In the genomic region with DNA sequence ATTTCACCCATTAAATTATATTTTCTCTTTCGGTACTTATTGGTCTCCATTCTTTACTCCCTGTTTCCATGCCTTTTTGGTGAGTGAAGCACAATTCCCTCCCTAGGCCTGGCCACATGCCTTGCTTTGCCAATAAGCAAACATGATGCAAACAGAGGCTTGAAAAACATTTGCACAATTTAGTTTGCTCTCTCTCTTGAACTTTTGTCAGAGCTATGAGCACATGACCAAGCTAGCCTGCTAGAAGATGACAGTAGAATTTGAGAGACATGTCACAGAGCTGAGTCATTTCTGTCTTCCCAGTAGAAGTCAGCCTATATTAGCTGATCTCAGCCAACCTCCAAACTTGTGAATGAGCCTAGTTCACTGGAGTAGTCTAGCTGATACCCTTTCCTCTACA, we compare ENCODE assay signal across 8 cellular contexts. TPM values are rescaled to one million over a fixed set of nuclear protein-coding genes. Genes with fewer than 3 reads are reported as not detected.
A peak's percentile ranks its signal among the peaks of the same experiment; 100 is the strongest.
DNase-seq lines count a peak whose midpoint lies in the region; ATAC-seq, FAIRE-seq and TF ChIP-seq lines count a peak whose summit lies in the region.
"Had no signal": no experiment of that assay in that cellular context is flagged by ENCODE, and none has a peak within 500 bp of the region (broad histone marks: within the 10 kb centered on the region; RNA-seq: fewer than 3 reads in every experiment).

No MANE protein-coding gene starts in this region.

- no peaks in the 10 kb centered on the region for H3K27me3 ChIP-seq in K562 (ENCODE audit: control insufficient read depth in 2 of 2, insufficient read depth in 2 of 2, low read length in 2 of 2)

- CTCF ChIA-PET in K562 (lab: Yijun Ruan, JAX; ENCODE audit: low intra/inter-chr PET ratio) = interaction anchor here (0.5 to 0.6 kb wide), 2 partner anchors 29 to 95 kb away, joined by 4 to 7 read pairs; no protein-coding TSS in a partner anchor

- H3K27ac ChIP-seq in K562 (ENCODE audit: extremely low read depth, low read depth, low read length) = peak overlapping the region; percentile 66; the same call in 2 of the 3 replicates
- H3K27ac ChIP-seq: parathyroid adenoma had no signal

- H3K4me1 ChIP-seq in K562 (replicated peaks in 1 of 2; ENCODE audit: control insufficient read depth in 2 of 2, insufficient read depth in 2 of 2, low read length in 2 of 2) = peaks cover 0 to 10% of the 10 kb centered on the region in 2 experiments; a peak in 2 of 5 replicates
- H3K4me1 ChIP-seq: parathyroid adenoma had no signal

- peak; percentile 89 for FAIRE-seq in K562 (lab: Jason Lieb, UNC)
- FAIRE-seq in frontal cortex (lab: Jason Lieb, UNC) = no peak

- in situ Hi-C loops in K562 (cut with MboI) = no loop called here

- H3K36me3 ChIP-seq in K562 (ENCODE audit: control insufficient read depth, insufficient read depth, low read length) = no peaks in the 10 kb centered on the region

- POLR2A ChIA-PET in K562 (lab: Yijun Ruan, JAX) = interaction anchor here (1.0 kb wide), 1 partner anchor 14 kb away, joined by 3 read pairs; no protein-coding TSS in a partner anchor

- ATAC-seq in GM18502 (IDR thresholded peaks at IDR 0.05; ENCODE audit: poor library complexity, unreplicated experiment) (peak; percentile 97), GM21737 (IDR thresholded peaks at IDR 0.05; ENCODE audit: unreplicated experiment) (peak; percentile 92), K562 (peak; percentile 98)

- no peak for TF ChIP-seq EP300 in K562 (IDR thresholded peaks at IDR 0.05; ENCODE audit: low read length)

- BruUV-seq in K562 (replicated peaks; lab: Mats Ljungman, UMichigan) = no TSS peak

- 94% methylated on average over 1 of the region's 1 CpG for WGBS in K562 (ENCODE audit: insufficient coverage, low coverage, missing lambda C conversion rate)

- DNase-seq in HT1080 (ENCODE audit: low read depth) = peak; percentile 83
- peak in 3 of 4 experiments; percentile 10 to 75 (median 44) for DNase-seq in K562 (ENCODE audit: extremely low read depth in 1 of 4, low spot score in 3 of 4)
- peak; percentile 84 for DNase-seq in non-pigmented ciliary epithelial cell (ENCODE audit: low read depth)
- no peak for DNase-seq in frontal cortex (ENCODE audit: low spot score in 2 of 2)
- no peak for DNase-seq in SKM-1 treated with dmso at 0.1 percent for 144 hours (lab: John Stamatoyannopoulos, UW; ENCODE audit: unreplicated experiment)

- no peak overlapping the region for H3K4me2 ChIP-seq in K562 (ENCODE audit: insufficient read depth, low read length)

- H3K79me2 ChIP-seq in K562 (ENCODE audit: control insufficient read depth, insufficient read depth, low read length) = no peaks in the 10 kb centered on the region
- H3K79me2 ChIP-seq: parathyroid adenoma had no signal

- peak overlapping the region; percentile 66; the same call in 1 of the 2 replicates for H2AFZ ChIP-seq in K562 (ENCODE audit: low read depth, low read length)
- H2AFZ ChIP-seq: parathyroid adenoma had no signal

- no peak overlapping the region for H3K9ac ChIP-seq in K562 (ENCODE audit: insufficient read depth in 1 of 2, low read depth in 2 of 2, low read length in 2 of 2)
- H3K9ac ChIP-seq: parathyroid adenoma had no signal

- no peak overlapping the region for H3K4me3 ChIP-seq in K562

- no peak for TF ChIP-seq CTCF in K562 (IDR thresholded peaks at IDR 0.05 in 2 of 3, conservative IDR thresholded peaks at IDR 0.05 in 1 of 3; ENCODE audit: insufficient read depth in 2 of 3, low read depth in 1 of 3, low read length in 3 of 3)

- intact Hi-C loops in K562 (cut with micrococcal nuclease) = no loop called here

- TF ChIP-seq RAD21 in K562 (CRISPR knock-in tag; conservative IDR thresholded peaks at IDR 0.05 in 1 of 2, IDR thresholded peaks at IDR 0.05 in 1 of 2) = no peak

- TF ChIP-seq POLR2A in K562 (conservative IDR thresholded peaks at IDR 0.05) = no peak

- no peaks in the 10 kb centered on the region for H4K20me1 ChIP-seq in K562 (replicated peaks; ENCODE audit: control insufficient read depth, insufficient read depth, low read length)

- H3K9me1 ChIP-seq in K562 (ENCODE audit: control insufficient read depth, insufficient read depth, low read length) = no peaks in the 10 kb centered on the region

- H3K9me3 ChIP-seq in K562 (replicated peaks; ENCODE audit: control insufficient read depth, insufficient read depth, low read depth, low read length) = no peaks in the 10 kb centered on the region; the same call in 1 of the 2 replicates

TF ChIP-seq in K562, 482 proteins besides CTCF, POLR2A, EP300 and RAD21 (continues in another document):
- no peak for TF ChIP-seq ZNF212 (CRISPR knock-in tag; IDR thresholded peaks at IDR 0.05)
- TF ChIP-seq, protein P1, sequence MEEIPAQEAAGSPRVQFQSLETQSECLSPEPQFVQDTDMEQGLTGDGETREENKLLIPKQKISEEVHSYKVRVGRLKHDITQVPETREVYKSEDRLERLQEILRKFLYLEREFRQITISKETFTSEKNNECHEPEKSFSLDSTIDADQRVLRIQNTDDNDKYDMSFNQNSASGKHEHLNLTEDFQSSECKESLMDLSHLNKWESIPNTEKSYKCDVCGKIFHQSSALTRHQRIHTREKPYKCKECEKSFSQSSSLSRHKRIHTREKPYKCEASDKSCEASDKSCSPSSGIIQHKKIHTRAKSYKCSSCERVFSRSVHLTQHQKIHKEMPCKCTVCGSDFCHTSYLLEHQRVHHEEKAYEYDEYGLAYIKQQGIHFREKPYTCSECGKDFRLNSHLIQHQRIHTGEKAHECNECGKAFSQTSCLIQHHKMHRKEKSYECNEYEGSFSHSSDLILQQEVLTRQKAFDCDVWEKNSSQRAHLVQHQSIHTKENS (CRISPR knock-in tag; IDR thresholded peaks at IDR 0.05) = no peak

RNA-seq across cellular contexts. Expression of a gene that starts 24.6 kb away (rescaled TPM):
- not detected in 2 replicates for total RNA-seq in HT1080 (2014; rRNA removed; shearing (Covaris generic))
- polyA plus RNA-seq in HT1080 (2015; cell fraction: cytosol; rRNA removed) = not detected in 2 replicates
- polyA plus RNA-seq in HT1080 (2015; cell fraction: nucleus; rRNA removed) = not detected in 2 replicates
- not detected in 2 replicates for total RNA-seq in K562 (2011; cell fraction: chromatin; rRNA removed; ENCODE audit: low replicate concordance)
- not detected in 2 replicates for total RNA-seq in K562 (2011; cell fraction: nucleolus; rRNA removed)
- not detected in 2 replicates for total RNA-seq in K562 (2011; cell fraction: nucleoplasm; rRNA removed)
- total RNA-seq in K562 (2014; rRNA removed) = not detected in 2 replicates
- not detected in 2 replicates for total RNA-seq in K562 (2014; rRNA removed; fragmentation: Illumina TruSeq; extraction: Trizol)
- total RNA-seq in K562 (2015; rRNA removed; fragmentation: Illumina TruSeq; extraction: Trizol) = not detected in 2 replicates
- total RNA-seq in K562 (2021) = not detected in 2 replicates
- polyA plus RNA-seq in K562 (2011; rRNA removed) = not detected in 2 replicates
- polyA plus RNA-seq in K562 (2011; cell fraction: cytosol; rRNA removed) = not detected in 2 replicates
- polyA plus RNA-seq in K562 (2011; cell fraction: nucleus; rRNA removed) = not detected in 2 replicates
- not detected in 2 replicates for polyA plus RNA-seq in K562 (2012)
- polyA plus RNA-seq in K562 (2014; fragmentation: Illumina TruSeq; extraction: Trizol) = not detected in 2 replicates
- not detected for polyA plus RNA-seq in K562 (2014; fragmentation: Nextera tagmentation; extraction: Ambion mirVana)
- not detected in 2 replicates for polyA plus RNA-seq in K562 (2014; rRNA removed)
- polyA minus RNA-seq in K562 (2011; rRNA and poly(A)+ RNA removed) = not detected in 2 replicates
- not detected in 2 replicates for polyA minus RNA-seq in K562 (2011; cell fraction: cytosol; rRNA and poly(A)+ RNA removed)
- polyA minus RNA-seq in K562 (2011; cell fraction: nucleus; rRNA and poly(A)+ RNA removed) = not detected in 2 replicates
- not detected for total RNA-seq in frontal cortex

Comparison
In these comparisons a context has a peak if more than half of its experiments do, and no peak if none do; other contexts are left out.
1. DNase-seq: peak in HT1080 (single experiment), K562 (3 of 4) and non-pigmented ciliary epithelial cell (single experiment); none in frontal cortex (0 of 2) and SKM-1 treated with dmso at 0.1 percent for 144 hours (single experiment).
2. Peak in every context shown above with its lines, with median percentiles within 50 percentile points of each other: ATAC-seq.